ENCODE assay signal across 8 cellular contexts in genomic region chr12:53675701-53676607, GRCh38. TPM values are rescaled to one million over a fixed set of nuclear protein-coding genes. Genes with fewer than 3 reads are reported as not detected.
A peak's percentile ranks its signal among the peaks of the same experiment; 100 is the strongest.
DNase-seq lines count a peak whose midpoint lies in the region; TF ChIP-seq lines count a peak whose summit lies in the region.

Gene ATP5MC2, minus strand, starts transcription at chr12:53676083. Its CDS starts 3,469 bp downstream, at chr12:53672614.

- H3K9me3 ChIP-seq in neuronal stem cell (replicated peaks in 1 of 2; ENCODE audit: control insufficient read depth in 2 of 2, insufficient read depth in 1 of 2, low read depth in 1 of 2, low read length in 2 of 2): no peaks in the 10 kb centered on the region

- H2BK120ac ChIP-seq in neuronal stem cell (ENCODE audit: low read depth, low read length): peak within 1 kb of the TSS; percentile 6

- H3K79me1 ChIP-seq in neuronal stem cell (ENCODE audit: low read depth, low read length): peaks cover 6% of the 10 kb centered on the region

- peak within 1 kb of the TSS; percentile 76 for H3K14ac ChIP-seq in neuronal stem cell (ENCODE audit: low read length)

- peak within 1 kb of the TSS; percentile 90 for H2AFZ ChIP-seq in neuronal stem cell (ENCODE audit: low read length)

- peak within 1 kb of the TSS; percentile 26 for H2AK5ac ChIP-seq in neuronal stem cell (ENCODE audit: low read depth, low read length)

- WGBS in neuronal stem cell (ENCODE audit: extremely low coverage in 2 of 2, insufficient read length in 2 of 2, insufficient replicate concordance in 1 of 2), 2 donors: no CpG with 5 or more reads among the region's 61 CpGs

- peak within 1 kb of the TSS; percentile 95 for H2BK5ac ChIP-seq in neuronal stem cell (ENCODE audit: low read length)

- peak within 1 kb of the TSS; percentile 86 for H3K23ac ChIP-seq in neuronal stem cell (ENCODE audit: low read depth, low read length, poor library complexity)

- H3K27ac ChIP-seq in neuronal stem cell (replicated peaks; ENCODE audit: low read length): peak within 1 kb of the TSS; percentile 88

- peak within 1 kb of the TSS; percentile 79 for H4K91ac ChIP-seq in neuronal stem cell (ENCODE audit: low read depth, low read length, poor library complexity)

- H3K9ac ChIP-seq in neuronal stem cell (ENCODE audit: low read depth, low read length, poor library complexity): peak within 1 kb of the TSS; percentile 99

- TF ChIP-seq CTCF in HFF-Myc (IDR thresholded peaks at IDR 0.05; ENCODE audit: low read depth, low read length, missing control alignments) (peak; percentile 99), subcutaneous adipose tissue (IDR thresholded peaks at IDR 0.05; ENCODE audit: low read depth) (no peak)

- H3K4me1 ChIP-seq in neuronal stem cell (ENCODE audit: control insufficient read depth in 2 of 2, insufficient read depth in 1 of 2, low read depth in 1 of 2, low read length in 2 of 2): peaks cover 2 to 20% of the 10 kb centered on the region in 2 donors

- peaks cover 17 to 40% of the 10 kb centered on the region in 2 donors for H3K36me3 ChIP-seq in neuronal stem cell (replicated peaks in 1 of 2; ENCODE audit: control insufficient read depth in 2 of 2, insufficient read depth in 2 of 2, low read length in 2 of 2)

- no peak within 1 kb of the TSS for H2BK15ac ChIP-seq in neuronal stem cell (ENCODE audit: low read length)

- DNase-seq in HFF-Myc (ENCODE audit: extremely low read depth, low read depth) (peak; percentile 98), MV-4-11 (lab: John Stamatoyannopoulos, UW) (peak; percentile 98), SK-MEL-5 (ENCODE audit: low read depth, low spot score) (peak; percentile 99), foreskin melanocyte (peak; percentile 97), neuronal stem cell (ENCODE audit: low spot score) (peak; percentile 97)
- peak; percentile 98 for DNase-seq in activated naive CD4-positive, alpha-beta T cell treated with Interleukin-2 at 50 U/mL for 16 hours

- in situ Hi-C loops in SK-MEL-5 (cut with HindIII; ENCODE audit: low pct_unique_long_range_greater_than_20kb, low sequenced_read_pairs): loop anchor here (10.0 kb wide), 1 partner anchor 61 kb away; no protein-coding TSS in a partner anchor

- peak within 1 kb of the TSS; percentile 89 for H3K4me2 ChIP-seq in neuronal stem cell (ENCODE audit: insufficient read depth, low read length, poor library complexity, severe bottlenecking)

- no peak within 1 kb of the TSS for H3K4ac ChIP-seq in neuronal stem cell (ENCODE audit: low read length)

- peak within 1 kb of the TSS; percentile 99 for H3K18ac ChIP-seq in neuronal stem cell (ENCODE audit: low read length)

- H4K8ac ChIP-seq in neuronal stem cell (ENCODE audit: low read depth, low read length): peak within 1 kb of the TSS; percentile 83

- H3K27me3 ChIP-seq in neuronal stem cell (ENCODE audit: control insufficient read depth in 3 of 3, insufficient read depth in 3 of 3, low read depth in 1 of 3, low read length in 3 of 3): no peaks in the 10 kb centered on the region

- H3K4me3 ChIP-seq in GM08714 (ENCODE audit: low read length) (peak within 1 kb of the TSS; percentile 91), HFF-Myc (replicated peaks; ENCODE audit: low read depth, low read length) (peak within 1 kb of the TSS; percentile 97), neuronal stem cell (ENCODE audit: low read length in 2 of 2) (peak within 1 kb of the TSS; percentile 74 to 88)

- H2BK12ac ChIP-seq in neuronal stem cell (ENCODE audit: low read length): no peak within 1 kb of the TSS

RNA-seq across cellular contexts. Expression of gene ATP5MC2, which starts in this region (rescaled TPM):
- 503 and 579 TPM in 2 replicates for total RNA-seq in SK-MEL-5 (2014; rRNA removed; shearing (Covaris generic))
- polyA plus RNA-seq in SK-MEL-5 (2015; cell fraction: cytosol; rRNA removed): 367 and 454 TPM in 2 replicates
- polyA plus RNA-seq in SK-MEL-5 (2015; cell fraction: nucleus; rRNA removed): 105 and 143 TPM in 2 replicates
- 847 TPM for polyA plus RNA-seq in neuronal stem cell (2013, experiment 1 of 2)
- polyA plus RNA-seq in neuronal stem cell (2013, experiment 2 of 2): 851 TPM
- 100 to 1,000 TPM; 156 to 327 (median 249) TPM for total RNA-seq in subcutaneous adipose tissue

Comparison
In these comparisons a context has a peak if more than half of its experiments do, and no peak if none do; other contexts are left out.
1. Peak in every context shown above with its lines: DNase-seq, H3K4me3 ChIP-seq and H3K27ac ChIP-seq.